In the genomic region with DNA sequence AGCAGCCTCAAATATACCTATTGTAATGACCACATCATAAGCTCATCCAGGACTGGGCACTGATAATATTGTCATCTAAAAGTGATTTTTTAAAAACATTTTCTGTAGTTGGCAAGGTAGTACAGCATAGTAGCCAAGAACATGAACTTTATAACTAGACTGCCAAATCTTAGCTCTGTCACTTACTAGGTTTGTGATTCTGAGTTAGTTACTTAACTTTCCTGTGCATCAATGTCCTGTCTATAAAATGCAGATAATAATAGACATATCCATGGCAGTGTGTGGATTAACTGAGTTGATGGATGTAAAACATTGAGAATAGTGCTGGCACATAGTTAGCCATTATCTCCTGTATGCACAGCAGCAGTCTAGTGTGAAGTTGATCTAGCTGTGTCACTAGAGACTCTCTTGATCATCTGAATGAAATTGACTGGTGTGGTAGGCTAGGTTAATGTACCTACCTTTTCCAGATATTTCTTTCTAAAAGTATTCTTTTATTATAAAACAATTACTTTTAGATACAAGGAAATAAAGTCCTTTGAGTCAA, we compare ENCODE assay signal across 35 cellular contexts.
"Had no signal": no experiment of that assay in that cellular context is flagged by ENCODE, and none has a peak within 500 bp of the region (broad histone marks: within the 10 kb centered on the region; RNA-seq: fewer than 3 reads in every experiment).

No MANE protein-coding gene starts in this region.

- H3K9me3 Mint-ChIP-seq: activated CD4-positive, alpha-beta memory T cell treated with anti-CD3 and anti-CD28 coated beads, Interleukin-2, amount 10 ng/mL, durations not matched to agents 7 days and 5 days; activated naive CD8-positive, alpha-beta T cell treated with anti-CD3 and anti-CD28 coated beads for 36 hours; central memory CD8-positive, alpha-beta T cell had no signal

- H3K27me3 Mint-ChIP-seq: activated CD4-positive, alpha-beta memory T cell treated with anti-CD3 and anti-CD28 coated beads, Interleukin-2, amount 10 ng/mL, durations not matched to agents 7 days and 5 days; activated CD8-positive, alpha-beta memory T cell treated with anti-CD3 and anti-CD28 coated beads, Interleukin-2, amount 10 ng/mL, durations not matched to agents 7 days and 5 days; activated naive CD8-positive, alpha-beta T cell treated with anti-CD3 and anti-CD28 coated beads for 36 hours; central memory CD8-positive, alpha-beta T cell had no signal

- H3K36me3 ChIP-seq: cardiac muscle cell, Peyer's patch, WERI-Rb-1 had no signal

- H3K27ac ChIP-seq: cardiac muscle cell, Peyer's patch, RWPE1, WERI-Rb-1 had no signal

- DNase-seq: activated CD4-positive, alpha-beta memory T cell treated with anti-CD3 and anti-CD28 coated beads, Interleukin-2, amount 10 ng/mL, durations not matched to agents 7 days and 5 days; activated CD4-positive, alpha-beta T cell treated with anti-CD3 and anti-CD28 coated beads for 1 hour; activated CD4-positive, alpha-beta T cell treated with anti-CD3 and anti-CD28 coated beads for 48 hours; activated CD4-positive, CD25-positive, alpha-beta regulatory T cell; activated CD8-positive, alpha-beta memory T cell treated with anti-CD3 and anti-CD28 coated beads for 24 hours; activated CD8-positive, alpha-beta memory T cell treated with anti-CD3 and anti-CD28 coated beads, Interleukin-2, amount 10 ng/mL, durations not matched to agents 7 days and 5 days; activated CD8-positive, alpha-beta memory T cell treated with anti-CD3 and anti-CD28 coated beads, Interleukin-2, amount 50 U/mL, for 48 hours; activated effector memory CD4-positive, alpha-beta T cell treated with anti-CD3 and anti-CD28 coated beads, Interleukin-2, amount 50 U/mL, for 16 hours; activated naive CD4-positive, alpha-beta T cell; activated naive CD4-positive, alpha-beta T cell treated with anti-CD3 and anti-CD28 coated beads, Interleukin-2, amount 50 U/mL, for 16 hours; activated naive CD8-positive, alpha-beta T cell treated with anti-CD3 and anti-CD28 coated beads for 36 hours; activated T-cell treated with anti-CD3 and anti-CD28 coated beads, Interleukin-2, amount 50 U/mL, for 48 hours; amniotic stem cell; aorta; Kasumi-1; MM.1S; MV-4-11; NCI-H1092; NCI-H1436 treated with DMSO at 0.1 percent for 48 hours; NCI-H1694 treated with DMSO at 0.1 percent for 48 hours; NCI-H2029; NCI-H345; NCI-H524 treated with DMSO at 0.1 percent for 48 hours; NCI-H748 treated with DMSO at 0.1 percent for 48 hours; NK-92 treated with Interleukin-12 subunit alpha and Interleukin-12 subunit beta, amount 100 ng/mL, for 24 hours; PC-3; Peyer's patch; SW 1271; T-helper 1 cell; T1000; WERI-Rb-1 had no signal

- H3K27ac Mint-ChIP-seq: activated CD4-positive, alpha-beta memory T cell treated with anti-CD3 and anti-CD28 coated beads, Interleukin-2, amount 10 ng/mL, durations not matched to agents 7 days and 5 days; activated CD8-positive, alpha-beta memory T cell treated with anti-CD3 and anti-CD28 coated beads, Interleukin-2, amount 10 ng/mL, durations not matched to agents 7 days and 5 days; activated naive CD8-positive, alpha-beta T cell treated with anti-CD3 and anti-CD28 coated beads for 36 hours had no signal

- H3K27me3 ChIP-seq: cardiac muscle cell, Peyer's patch had no signal

- H3K9me3 ChIP-seq: Peyer's patch had no signal

- H3K4me3 Mint-ChIP-seq: activated CD4-positive, alpha-beta memory T cell treated with anti-CD3 and anti-CD28 coated beads, Interleukin-2, amount 10 ng/mL, durations not matched to agents 7 days and 5 days; activated CD8-positive, alpha-beta memory T cell treated with anti-CD3 and anti-CD28 coated beads, Interleukin-2, amount 10 ng/mL, durations not matched to agents 7 days and 5 days; activated naive CD8-positive, alpha-beta T cell treated with anti-CD3 and anti-CD28 coated beads for 36 hours; central memory CD8-positive, alpha-beta T cell had no signal

- H3K36me3 Mint-ChIP-seq: activated naive CD8-positive, alpha-beta T cell treated with anti-CD3 and anti-CD28 coated beads for 36 hours had no signal

- ATAC-seq: activated CD8-positive, alpha-beta memory T cell treated with anti-CD3 and anti-CD28 coated beads, Interleukin-2, amount 10 ng/mL, durations not matched to agents 7 days and 5 days; PC-3; Right ventricle myocardium inferior had no signal

- H3K4me1 ChIP-seq: Peyer's patch had no signal

- H3K4me3 ChIP-seq: cardiac muscle cell, Peyer's patch had no signal

- H3K4me1 Mint-ChIP-seq: central memory CD8-positive, alpha-beta T cell had no signal
